Comparison of ENCODE assay signal across 8 cellular contexts in genomic region chr22:46051646-46052045, GRCh38.
DNase-seq lines count a peak whose midpoint lies in the region; ATAC-seq and TF ChIP-seq lines count a peak whose summit lies in the region.
"Had no signal": no experiment of that assay in that cellular context is flagged by ENCODE, and none has a peak within 500 bp of the region (broad histone marks: within the 10 kb centered on the region; RNA-seq: fewer than 3 reads in every experiment).

No MANE protein-coding gene starts in this region.

- peaks cover 2% of the 10 kb centered on the region for H3K36me3 Mint-ChIP-seq in activated T-helper 2 cell treated with anti-CD3 and anti-CD28 coated beads, Interferon-gamma antibody, Interleukin-2, Interleukin-4, amounts not matched to agents 10 μg/mL and 5 μg/mL and 100 μg/mL, durations not matched to agents 14 hours and 24 hours and 36 hours (ENCODE audit: low read depth)
- H3K36me3 Mint-ChIP-seq in stimulated activated memory B cell treated with anti-CD40 and anti-IgM and Interleukin-4, amounts not matched to agents 10 μg/mL and 1 μg/mL and 100 μg/mL, for 72 hours: no peaks in the 10 kb centered on the region

- no peaks in the 10 kb centered on the region for H3K27me3 Mint-ChIP-seq in activated T-helper 2 cell treated with anti-CD3 and anti-CD28 coated beads, Interferon-gamma antibody, Interleukin-2, Interleukin-4, amounts not matched to agents 10 μg/mL and 5 μg/mL and 100 μg/mL, durations not matched to agents 14 hours and 24 hours and 36 hours (ENCODE audit: low read depth)
- no peaks in the 10 kb centered on the region for H3K27me3 Mint-ChIP-seq in stimulated activated memory B cell treated with anti-CD40 and anti-IgM and Interleukin-4, amounts not matched to agents 10 μg/mL and 1 μg/mL and 100 μg/mL, for 72 hours

- no peak for DNase-seq in HL-60 (ENCODE audit: low read depth in 1 of 2, low spot score in 1 of 2)
- no peak for DNase-seq in activated T-helper 2 cell treated with anti-CD3 and anti-CD28 coated beads, Interferon-gamma antibody, Interleukin-2, Interleukin-4, amounts not matched to agents 10 μg/mL and 5 μg/mL and 100 μg/mL, durations not matched to agents 14 hours and 24 hours and 36 hours (ENCODE audit: low spot score)
- peak; percentile 6 to 25 for DNase-seq in left colon
- DNase-seq in NK-92 treated with Interleukin-12 subunit alpha and Interleukin-12 subunit beta, amount 100 ng/mL, for 24 hours (lab: John Stamatoyannopoulos, UW): no peak
- no peak for DNase-seq in NCI-H69 (lab: John Stamatoyannopoulos, UW)
- DNase-seq: activated CD4-positive, alpha-beta T cell treated with anti-CD3 and anti-CD28 coated beads for 1 hour had no signal

- H3K27me3 ChIP-seq in HL-60 (ENCODE audit: insufficient read depth, poor library complexity, severe bottlenecking): no peaks in the 10 kb centered on the region

- peak overlapping the region; percentile 35 for H3K4me3 Mint-ChIP-seq in activated T-helper 2 cell treated with anti-CD3 and anti-CD28 coated beads, Interferon-gamma antibody, Interleukin-2, Interleukin-4, amounts not matched to agents 10 μg/mL and 5 μg/mL and 100 μg/mL, durations not matched to agents 14 hours and 24 hours and 36 hours (ENCODE audit: low read depth)
- no peak overlapping the region for H3K4me3 Mint-ChIP-seq in stimulated activated memory B cell treated with anti-CD40 and anti-IgM and Interleukin-4, amounts not matched to agents 10 μg/mL and 1 μg/mL and 100 μg/mL, for 72 hours

- intact Hi-C loops in activated T-helper 2 cell treated with anti-CD3 and anti-CD28 coated beads, Interferon-gamma antibody, Interleukin-2, Interleukin-4, amounts not matched to agents 10 μg/mL and 5 μg/mL and 100 μg/mL, durations not matched to agents 14 hours and 24 hours and 36 hours (cut with micrococcal nuclease): loop anchor here (2.0 kb wide), 1 partner anchor 15 kb away; no protein-coding TSS in a partner anchor
- intact Hi-C loops in left colon (cut with DNase I, micrococcal nuclease): no loop called here

- H3K9me3 Mint-ChIP-seq in activated T-helper 2 cell treated with anti-CD3 and anti-CD28 coated beads, Interferon-gamma antibody, Interleukin-2, Interleukin-4, amounts not matched to agents 10 μg/mL and 5 μg/mL and 100 μg/mL, durations not matched to agents 14 hours and 24 hours and 36 hours: no peaks in the 10 kb centered on the region
- no peaks in the 10 kb centered on the region for H3K9me3 Mint-ChIP-seq in stimulated activated memory B cell treated with anti-CD40 and anti-IgM and Interleukin-4, amounts not matched to agents 10 μg/mL and 1 μg/mL and 100 μg/mL, for 72 hours

- H3K4me3 ChIP-seq in HL-60 (replicated peaks; ENCODE audit: insufficient read depth, low read length): no peak overlapping the region

- peaks cover 17% of the 10 kb centered on the region for H3K4me1 Mint-ChIP-seq in activated T-helper 2 cell treated with anti-CD3 and anti-CD28 coated beads, Interferon-gamma antibody, Interleukin-2, Interleukin-4, amounts not matched to agents 10 μg/mL and 5 μg/mL and 100 μg/mL, durations not matched to agents 14 hours and 24 hours and 36 hours (ENCODE audit: low read depth)
- H3K4me1 Mint-ChIP-seq in stimulated activated memory B cell treated with anti-CD40 and anti-IgM and Interleukin-4, amounts not matched to agents 10 μg/mL and 1 μg/mL and 100 μg/mL, for 72 hours: peaks cover 58% of the 10 kb centered on the region

- ATAC-seq in left colon (no peak), HG03175 (IDR thresholded peaks at IDR 0.05; ENCODE audit: unreplicated experiment) (no peak)
- no peak for ATAC-seq in stimulated activated memory B cell treated with anti-CD40 and anti-IgM and Interleukin-4, amounts not matched to agents 10 μg/mL and 1 μg/mL and 100 μg/mL, for 72 hours

- no peak overlapping the region for H3K27ac Mint-ChIP-seq in activated T-helper 2 cell treated with anti-CD3 and anti-CD28 coated beads, Interferon-gamma antibody, Interleukin-2, Interleukin-4, amounts not matched to agents 10 μg/mL and 5 μg/mL and 100 μg/mL, durations not matched to agents 14 hours and 24 hours and 36 hours
- peak overlapping the region; percentile 93 for H3K27ac Mint-ChIP-seq in stimulated activated memory B cell treated with anti-CD40 and anti-IgM and Interleukin-4, amounts not matched to agents 10 μg/mL and 1 μg/mL and 100 μg/mL, for 72 hours

- peak overlapping the region; percentile 48 for H3K27ac ChIP-seq in HL-60 (replicated peaks)

- TF ChIP-seq CTCF in HL-60 (IDR thresholded peaks at IDR 0.05; ENCODE audit: insufficient read depth, low read length): no peak

Comparison
In these comparisons a context has a peak if more than half of its experiments do, and no peak if none do; other contexts are left out.
1. DNase-seq: peak in left colon (2 of 2); none in HL-60 (0 of 2), activated T-helper 2 cell treated with anti-CD3 and anti-CD28 coated beads, Interferon-gamma antibody, Interleukin-2, Interleukin-4, amounts not matched to agents 10 μg/mL and 5 μg/mL and 100 μg/mL, durations not matched to agents 14 hours and 24 hours and 36 hours (single experiment), NK-92 treated with Interleukin-12 subunit alpha and Interleukin-12 subunit beta, amount 100 ng/mL, for 24 hours (single experiment) and NCI-H69 (single experiment).